ENCODE assay signal across 13 cellular contexts in the genomic region with DNA sequence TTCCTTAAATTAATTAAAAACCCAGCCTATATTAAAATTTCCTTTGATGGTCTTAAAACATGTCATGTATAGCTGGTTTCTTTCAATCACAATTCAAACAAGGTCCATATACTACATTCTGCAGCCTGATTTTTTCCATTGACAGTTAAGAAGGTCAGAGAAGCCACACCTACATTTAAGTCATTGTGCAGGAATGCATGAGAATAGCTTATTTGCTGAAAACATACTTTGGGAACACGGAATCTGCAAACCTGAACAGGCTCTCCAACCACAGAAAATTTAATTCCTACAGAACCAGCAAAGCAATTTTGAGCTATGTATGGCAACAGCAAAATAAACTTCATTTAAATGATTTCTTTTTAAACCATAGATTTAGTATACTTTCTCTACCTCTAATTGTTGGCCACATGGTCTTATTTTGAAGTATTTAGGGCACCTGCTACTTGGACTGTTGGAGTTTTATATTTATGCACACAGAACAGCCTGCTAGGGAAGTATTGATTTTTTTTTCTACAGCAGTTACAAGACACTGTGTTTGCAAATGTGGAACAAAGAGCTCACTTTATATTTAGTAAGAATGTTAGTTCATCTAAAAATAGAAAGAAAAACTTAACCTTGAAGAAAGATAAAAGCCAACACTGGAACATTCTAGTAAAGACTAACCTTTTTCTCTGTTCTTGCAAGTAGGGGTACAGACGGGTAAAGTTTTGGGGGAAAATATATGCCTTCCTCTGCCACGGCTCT.
DNase-seq lines count a peak whose midpoint lies in the region; ATAC-seq, FAIRE-seq and TF ChIP-seq lines count a peak whose summit lies in the region.
"Had no signal": no experiment of that assay in that cellular context is flagged by ENCODE, and none has a peak within 500 bp of the region (broad histone marks: within the 10 kb centered on the region; RNA-seq: fewer than 3 reads in every experiment).

No MANE protein-coding gene starts in this region.

- intact Hi-C loops in left ventricle myocardium inferior (cut with micrococcal nuclease) = no loop called here

- DNase-seq in left ventricle myocardium inferior (no peak), right atrium auricular region (ENCODE audit: low spot score) (no peak), astrocyte of the spinal cord (ENCODE audit: low read depth, low spot score) (peak; percentile 40), kidney glomerular epithelial cell (lab: John Stamatoyannopoulos, UW) (peak; percentile 37), GM19239 (ENCODE audit: insufficient read length, low spot score) (no peak), cerebellar nuclear complex (lab: John Stamatoyannopoulos, UW) (no peak), GM19240 (ENCODE audit: insufficient read length, low spot score) (no peak)
- DNase-seq: activated CD4-positive, alpha-beta T cell treated with anti-CD3 and anti-CD28 coated beads, Interleukin-2, amount 10 ng/mL, durations not matched to agents 24 days and 14 days; activated T-cell treated with anti-CD3 and anti-CD28 coated beads, Interleukin-2, amount 50 U/mL, for 48 hours; NCI-H524 treated with DMSO at 0.1 percent for 48 hours had no signal

- H3K9me3 ChIP-seq in left ventricle myocardium inferior (replicated peaks) = peaks cover 40% of the 10 kb centered on the region
- H3K9me3 ChIP-seq in right atrium auricular region = peaks cover 0 to 24% of the 10 kb centered on the region in 2 donors

- no peak for ATAC-seq in GM18502 (IDR thresholded peaks at IDR 0.05; ENCODE audit: poor library complexity, unreplicated experiment)

- H3K36me3 ChIP-seq in left ventricle myocardium inferior (peaks cover 61% of the 10 kb centered on the region), right atrium auricular region (no peaks in the 10 kb centered on the region)

- no peak for FAIRE-seq in GM19239 (lab: Jason Lieb, UNC)

- TF ChIP-seq CTCF in left ventricle myocardium inferior (IDR thresholded peaks at IDR 0.05; ENCODE audit: borderline replicate concordance) (no peak), right atrium auricular region (IDR thresholded peaks at IDR 0.05) (no peak), astrocyte of the spinal cord (IDR thresholded peaks at IDR 0.05; ENCODE audit: low read depth, low read length) (no peak)

- H3K27ac ChIP-seq in left ventricle myocardium inferior (replicated peaks) (peak overlapping the region; percentile 64), right atrium auricular region (no peak overlapping the region)
- H3K27ac ChIP-seq: breast epithelium had no signal

- H3K4me3 ChIP-seq in left ventricle myocardium inferior = no peak overlapping the region
- H3K4me3 ChIP-seq in right atrium auricular region = no peak overlapping the region
- H3K4me3 ChIP-seq in astrocyte of the spinal cord (ENCODE audit: low read depth, low read length) = no peak overlapping the region
- H3K4me3 ChIP-seq: breast epithelium, lung had no signal

- H3K4me1 ChIP-seq in left ventricle myocardium inferior (peaks cover 27% of the 10 kb centered on the region), right atrium auricular region (peaks cover 0 to 3% of the 10 kb centered on the region in 2 donors)
- H3K4me1 ChIP-seq: breast epithelium had no signal

- in situ Hi-C loops in astrocyte of the spinal cord (cut with HindIII; ENCODE audit: low sequenced_read_pairs) = no loop called here

- H3K27me3 ChIP-seq in left ventricle myocardium inferior (ENCODE audit: low read depth) (no peaks in the 10 kb centered on the region), right atrium auricular region (no peaks in the 10 kb centered on the region)
- H3K27me3 ChIP-seq: breast epithelium had no signal

Comparison
In these comparisons a context has a peak if more than half of its experiments do, and no peak if none do; other contexts are left out.
1. DNase-seq: peak in astrocyte of the spinal cord (single experiment) and kidney glomerular epithelial cell (single experiment); none in left ventricle myocardium inferior (single experiment), right atrium auricular region (single experiment), GM19239 (single experiment), cerebellar nuclear complex (0 of 2) and GM19240 (single experiment).